In the genomic region with DNA sequence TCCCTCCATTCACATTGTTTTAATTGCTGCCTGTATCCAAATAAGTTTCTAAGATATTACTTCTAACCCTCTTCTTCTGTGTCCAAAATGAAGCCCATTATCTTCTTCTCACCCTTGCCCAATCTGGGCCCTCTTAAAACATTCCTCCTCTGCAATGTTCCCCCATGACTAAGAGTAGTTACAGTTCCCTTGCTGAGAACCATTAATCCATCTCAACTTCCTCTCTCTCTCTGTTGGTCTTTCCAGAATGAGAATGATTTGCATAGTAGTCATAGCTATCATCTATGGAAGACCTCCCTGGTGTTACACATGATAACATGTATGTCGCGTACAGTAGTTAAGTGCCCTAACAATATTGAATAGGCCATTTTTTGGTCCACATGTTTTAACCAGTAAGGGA, we compare ENCODE assay signal across 21 cellular contexts.
DNase-seq lines count a peak whose midpoint lies in the region; FAIRE-seq and TF ChIP-seq lines count a peak whose summit lies in the region.
"Had no signal": no experiment of that assay in that cellular context is flagged by ENCODE, and none has a peak within 500 bp of the region (broad histone marks: within the 10 kb centered on the region; RNA-seq: fewer than 3 reads in every experiment).

No MANE protein-coding gene starts in this region.

- H3K4me1 ChIP-seq in HEK293 (ENCODE audit: control insufficient read depth, insufficient read depth, low read length) = no peaks in the 10 kb centered on the region
- H3K4me1 ChIP-seq: BLaER1 had no signal

- no peak overlapping the region for H3K4me3 Mint-ChIP-seq in T-helper 2 cell treated with Interferon-gamma antibody and Interleukin-4, amounts not matched to agents 5 μg/mL and 100 μg/mL, for 36 hours
- H3K4me3 Mint-ChIP-seq: B cell; CD4-positive, CD25-positive, alpha-beta regulatory T cell; CD8-positive, alpha-beta memory T cell; HFFc6 had no signal

- H3K4me3 ChIP-seq in HEK293 (ENCODE audit: low read depth, low read length) (no peak overlapping the region), epithelial cell of proximal tubule (ENCODE audit: low read depth, low read length) (no peak overlapping the region)
- H3K4me3 ChIP-seq: BLaER1 had no signal

- POLR2A ChIA-PET in HEK293 (lab: Yijun Ruan, JAX) = no interaction called here

- H3K27me3 Mint-ChIP-seq in T-helper 2 cell treated with Interferon-gamma antibody and Interleukin-4, amounts not matched to agents 5 μg/mL and 100 μg/mL, for 36 hours (ENCODE audit: low read depth) = peaks cover 17% of the 10 kb centered on the region

- H3K9me3 ChIP-seq in HEK293 (ENCODE audit: control insufficient read depth, insufficient read depth, low read depth, low read length) = no peaks in the 10 kb centered on the region
- H3K9me3 ChIP-seq: BLaER1 had no signal

- peak; percentile 23 for DNase-seq in NCI-H69 (lab: John Stamatoyannopoulos, UW)
- peak; percentile 46 for DNase-seq in epithelial cell of proximal tubule (ENCODE audit: low read depth)
- no peak for DNase-seq in urothelium cell line (ENCODE audit: low spot score)
- no peak for DNase-seq in mucosa of gallbladder (ENCODE audit: low spot score)
- no peak for DNase-seq in T-helper 2 cell treated with Interferon-gamma antibody and Interleukin-4, amounts not matched to agents 5 μg/mL and 100 μg/mL, for 36 hours (ENCODE audit: low spot score)
- no peak for DNase-seq in NOMO-1 (lab: John Stamatoyannopoulos, UW; ENCODE audit: unreplicated experiment in 2 of 2)
- DNase-seq: CD4-positive, CD25-positive, alpha-beta regulatory T cell; CD8-positive, alpha-beta memory T cell; DMS 273 treated with DMSO at 0.1 percent for 48 hours; DMS53; GF-D8; GOT3; H7; HFFc6 had no signal

- no peaks in the 10 kb centered on the region for H3K9me3 Mint-ChIP-seq in T-helper 2 cell treated with Interferon-gamma antibody and Interleukin-4, amounts not matched to agents 5 μg/mL and 100 μg/mL, for 36 hours
- H3K9me3 Mint-ChIP-seq: CD8-positive, alpha-beta memory T cell; HFFc6 had no signal

- H3K36me3 Mint-ChIP-seq in T-helper 2 cell treated with Interferon-gamma antibody and Interleukin-4, amounts not matched to agents 5 μg/mL and 100 μg/mL, for 36 hours (ENCODE audit: low read depth) = no peaks in the 10 kb centered on the region
- H3K36me3 Mint-ChIP-seq: CD4-positive, CD25-positive, alpha-beta regulatory T cell; CD8-positive, alpha-beta memory T cell had no signal

- peak; percentile 92 for FAIRE-seq in urothelium cell line (lab: Jason Lieb, UNC)
- FAIRE-seq: D721Med, GM12891, GM18507 had no signal

- no peak overlapping the region for H3K27ac ChIP-seq in HEK293 (ENCODE audit: extremely low read depth, low read depth, low read length)
- H3K27ac ChIP-seq: BLaER1, C4-2B had no signal

- no peak for TF ChIP-seq CTCF in HEK293 (tag by site-specific recombination; IDR thresholded peaks at IDR 0.05)
- no peak for TF ChIP-seq CTCF in epithelial cell of proximal tubule (conservative IDR thresholded peaks at IDR 0.05; ENCODE audit: low read depth, low read length)

- CTCF ChIA-PET in HEK293 (lab: Yijun Ruan, JAX) = interaction anchor here (0.7 kb wide), 1 partner anchor 107 kb away, joined by 3 read pairs; no protein-coding TSS in a partner anchor

- H3K36me3 ChIP-seq in HEK293 (ENCODE audit: control insufficient read depth in 2 of 2, insufficient read depth in 1 of 2, low read length in 2 of 2) = no peaks in the 10 kb centered on the region
- H3K36me3 ChIP-seq: BLaER1 had no signal

- no peak overlapping the region for H3K27ac Mint-ChIP-seq in T-helper 2 cell treated with Interferon-gamma antibody and Interleukin-4, amounts not matched to agents 5 μg/mL and 100 μg/mL, for 36 hours
- H3K27ac Mint-ChIP-seq: B cell; CD4-positive, CD25-positive, alpha-beta regulatory T cell; CD8-positive, alpha-beta memory T cell; HFFc6 had no signal

- H3K4me1 Mint-ChIP-seq in T-helper 2 cell treated with Interferon-gamma antibody and Interleukin-4, amounts not matched to agents 5 μg/mL and 100 μg/mL, for 36 hours (ENCODE audit: low read depth) = no peaks in the 10 kb centered on the region
- H3K4me1 Mint-ChIP-seq: B cell; CD8-positive, alpha-beta memory T cell had no signal

TF ChIP-seq in HEK293, 187 proteins besides CTCF, POLR2A, EP300 and RAD21:
- TF ChIP-seq GLIS1 (tag by site-specific recombination; IDR thresholded peaks at IDR 0.05) (0 out of 2 replicates have a peak, but pooled peaks have one; percentile 14), KLF7 (tag by site-specific recombination; IDR thresholded peaks at IDR 0.05; ENCODE audit: borderline replicate concordance) (no peak)

Comparison
In these comparisons a context has a peak if more than half of its experiments do, and no peak if none do; other contexts are left out.
1. DNase-seq: peak in NCI-H69 (single experiment) and epithelial cell of proximal tubule (single experiment); none in urothelium cell line (single experiment), mucosa of gallbladder (single experiment), T-helper 2 cell treated with Interferon-gamma antibody and Interleukin-4, amounts not matched to agents 5 μg/mL and 100 μg/mL, for 36 hours (single experiment) and NOMO-1 (0 of 2).